ENCODE assay signal across 1 cellular context in genomic region chr1:48471603-48472576, GRCh38.
TF ChIP-seq lines count a peak whose summit lies in the region.

TSS of gene SPATA6 (minus strand) at chr1:48472204. CDS start at chr1:48472008, 196 bp downstream.

TF ChIP-seq in SK-N-SH, 30 proteins besides CTCF, POLR2A, EP300 and RAD21 (continued from another document):
- TF ChIP-seq REST (IDR thresholded peaks at IDR 0.05; ENCODE audit: low read depth, low read length) (no peak), FOXJ3 (CRISPR knock-in tag; IDR thresholded peaks at IDR 0.05) (no peak), TCF12 (IDR thresholded peaks at IDR 0.05) (no peak), TEAD4 (IDR thresholded peaks at IDR 0.05; ENCODE audit: borderline replicate concordance, insufficient read depth) (no peak), ELF1 (IDR thresholded peaks at IDR 0.05) (no peak), FOSL2 (IDR thresholded peaks at IDR 0.05; ENCODE audit: borderline replicate concordance, low read depth) (no peak), YY1 (IDR thresholded peaks at IDR 0.05; ENCODE audit: low read depth) (no peak), GATA2 (CRISPR knock-in tag; IDR thresholded peaks at IDR 0.05) (no peak), RFX5 (IDR thresholded peaks at IDR 0.05; ENCODE audit: low read length) (no peak), NFIC (IDR thresholded peaks at IDR 0.05; ENCODE audit: borderline replicate concordance) (no peak), MAX (IDR thresholded peaks at IDR 0.05; ENCODE audit: low read depth) (0 out of 2 replicates have a peak, but pooled peaks have one; percentile 15), SIN3A (IDR thresholded peaks at IDR 0.05; ENCODE audit: borderline replicate concordance, low read depth, low read length) (no peak), PBX3 (IDR thresholded peaks at IDR 0.05) (no peak), MXI1 (IDR thresholded peaks at IDR 0.05; ENCODE audit: low read depth, low read length) (peak; percentile 47), RXRA (IDR thresholded peaks at IDR 0.05; ENCODE audit: borderline replicate concordance, low read depth) (no peak), CHD2 (IDR thresholded peaks at IDR 0.05; ENCODE audit: low read length, partially characterized antibody) (peak; percentile 8), EZH2phosphoT487 (IDR thresholded peaks at IDR 0.05; ENCODE audit: borderline replicate concordance, low read depth) (no peak), RCOR1 (IDR thresholded peaks at IDR 0.05; ENCODE audit: low read length) (no peak), GABPA (IDR thresholded peaks at IDR 0.05; ENCODE audit: low read depth) (no peak; the same call in 1 of the 2 replicates), MEF2A (IDR thresholded peaks at IDR 0.05; ENCODE audit: borderline replicate concordance, low read depth) (no peak), USF2 (IDR thresholded peaks at IDR 0.05; ENCODE audit: borderline replicate concordance, low read depth, low read length) (no peak), POLR2AphosphoS5 (IDR thresholded peaks at IDR 0.05; ENCODE audit: low read depth, low read length) (peak; percentile 94), ZBTB33 (IDR thresholded peaks at IDR 0.05; ENCODE audit: borderline replicate concordance, low read depth) (no peak), SMC3 (IDR thresholded peaks at IDR 0.05; ENCODE audit: low read depth, low read length) (peak; percentile 5; the same call in 1 of the 2 replicates), NRF1 (IDR thresholded peaks at IDR 0.05; ENCODE audit: low read depth, low read length) (no peak)
